8 cellular contexts compared by ENCODE assay signal in the genomic region with DNA sequence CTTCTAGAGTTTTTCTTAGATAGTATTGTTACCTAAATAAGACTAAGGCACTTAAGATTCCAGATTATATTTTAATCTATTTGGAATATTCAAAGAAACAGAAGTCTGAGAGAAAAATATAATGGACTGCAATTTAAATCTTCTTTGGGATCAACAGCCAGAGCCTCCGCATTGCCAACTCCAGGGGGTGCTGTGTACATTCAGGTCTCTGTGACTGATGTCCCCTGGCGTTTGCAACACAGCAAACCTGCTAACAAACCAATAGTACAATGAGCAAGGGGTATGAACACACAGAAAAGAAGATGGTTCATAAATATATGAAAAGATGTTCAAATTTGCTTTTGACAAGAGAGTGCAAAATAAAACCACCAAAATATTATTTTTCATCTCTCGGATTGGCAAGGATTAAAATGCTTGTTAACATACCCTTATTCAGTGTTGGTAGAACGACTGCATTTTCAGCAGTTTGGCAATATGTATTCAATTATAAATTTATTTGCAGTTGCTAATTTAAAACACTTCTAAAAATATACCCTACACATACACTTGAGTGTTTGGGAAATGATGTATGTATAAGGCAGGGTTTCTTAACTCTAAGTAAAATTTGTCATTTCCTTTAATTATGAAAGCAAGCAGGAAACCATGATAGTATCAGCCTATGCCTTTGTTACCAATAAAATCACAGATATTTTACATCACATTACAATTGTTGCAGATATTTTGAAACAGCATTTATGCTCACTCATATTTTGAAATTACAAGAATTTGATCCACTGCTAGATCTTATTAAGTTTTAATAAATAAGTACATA. TPM values are rescaled to one million over a fixed set of nuclear protein-coding genes. Genes with fewer than 3 reads are reported as not detected.
DNase-seq lines count a peak whose midpoint lies in the region; ATAC-seq and TF ChIP-seq lines count a peak whose summit lies in the region.

No MANE protein-coding gene starts in this region.

- ATAC-seq in GM18868 (IDR thresholded peaks at IDR 0.05; ENCODE audit: unreplicated experiment) (peak; percentile 95), HG03108 (IDR thresholded peaks at IDR 0.05; ENCODE audit: unreplicated experiment) (peak; percentile 70), WTC11 (peak; percentile 93)

- H3K4me1 Mint-ChIP-seq in WTC11 (no peaks in the 10 kb centered on the region), glutamatergic neuron (ENCODE audit: low read depth, unreplicated experiment) (no peaks in the 10 kb centered on the region)

- intact Hi-C loops in posterior cingulate gyrus (cut with DNase I) = loop anchor here (2.0 kb wide), 1 partner anchor 87 kb away; no protein-coding TSS in a partner anchor

- no peak overlapping the region for H3K4me3 ChIP-seq in BE2C (ENCODE audit: low read depth, low read length)

- peak; percentile 99 for TF ChIP-seq CTCF in BE2C (IDR thresholded peaks at IDR 0.05; ENCODE audit: low read depth, low read length)
- peak; percentile 58 for TF ChIP-seq CTCF in WTC11 (IDR thresholded peaks at IDR 0.05)
- TF ChIP-seq CTCF in glutamatergic neuron (IDR thresholded peaks at IDR 0.05; ENCODE audit: partially characterized antibody, unreplicated experiment) = peak; percentile 71

- peaks cover 32% of the 10 kb centered on the region for H3K4me1 ChIP-seq in BE2C

- H3K27me3 Mint-ChIP-seq in WTC11 (ENCODE audit: low read depth) = no peaks in the 10 kb centered on the region
- no peaks in the 10 kb centered on the region for H3K27me3 Mint-ChIP-seq in glutamatergic neuron (ENCODE audit: unreplicated experiment)

- H3K27ac Mint-ChIP-seq in WTC11 (no peak overlapping the region), glutamatergic neuron (ENCODE audit: unreplicated experiment) (no peak overlapping the region)

- H3K36me3 ChIP-seq in BE2C = no peaks in the 10 kb centered on the region

- H3K9me3 Mint-ChIP-seq in WTC11 = no peaks in the 10 kb centered on the region
- no peaks in the 10 kb centered on the region for H3K9me3 Mint-ChIP-seq in glutamatergic neuron (ENCODE audit: unreplicated experiment)

- DNase-seq in BE2C = peak; percentile 80
- peak; percentile 30 for DNase-seq in NCI-H2171 treated with DMSO at 0.1 percent for 48 hours (lab: John Stamatoyannopoulos, UW)
- DNase-seq in WTC11 (ENCODE audit: low spot score) = peak; percentile 73
- DNase-seq in glutamatergic neuron = peak; percentile 75
- DNase-seq in posterior cingulate gyrus = peak in 8 of 10 donors; percentile 15 to 86 (median 54)
- DNase-seq in effector CD4-positive, alpha-beta T cell = no peak

- CTCF ChIA-PET in WTC11 (lab: Charles Lee) = interaction anchor here (1.0 kb wide), 1 partner anchor 438 kb away, joined by 7 read pairs; no protein-coding TSS in a partner anchor

- no peaks in the 10 kb centered on the region for H3K27me3 ChIP-seq in BE2C

- H3K4me3 Mint-ChIP-seq in WTC11 = no peak overlapping the region
- no peak overlapping the region for H3K4me3 Mint-ChIP-seq in glutamatergic neuron (ENCODE audit: unreplicated experiment)

- H3K36me3 Mint-ChIP-seq in WTC11 = no peaks in the 10 kb centered on the region
- no peaks in the 10 kb centered on the region for H3K36me3 Mint-ChIP-seq in glutamatergic neuron (ENCODE audit: unreplicated experiment)

- POLR2A ChIA-PET in WTC11 (lab: Charles Lee) = no interaction called here

- no peaks in the 10 kb centered on the region for H3K9me3 ChIP-seq in BE2C

TF ChIP-seq in WTC11, 78 proteins besides CTCF, POLR2A, EP300 and RAD21:
- TF ChIP-seq FOXP4 (CRISPR knock-in tag; IDR thresholded peaks at IDR 0.05) = no peak
- TF ChIP-seq ZNF219 (CRISPR knock-in tag; IDR thresholded peaks at IDR 0.05; ENCODE audit: borderline replicate concordance) = no peak
- TF ChIP-seq NR2C2 (CRISPR knock-in tag; IDR thresholded peaks at IDR 0.05) = no peak
- no peak for TF ChIP-seq NFE2L1 (CRISPR knock-in tag; IDR thresholded peaks at IDR 0.05)

RNA-seq across cellular contexts. Expression of gene TM4SF1, which starts 16.1 kb away (rescaled TPM):
- 1.5 TPM for polyA plus RNA-seq in BE2C (2012; ENCODE audit: insufficient read depth, insufficient read length, low read depth)
- total RNA-seq in WTC11 (2021) (0.44 to 0.90 TPM (median 0.48 TPM) in 3 replicates), glutamatergic neuron (ENCODE audit: unreplicated experiment) (not detected)
